In the genomic region with DNA sequence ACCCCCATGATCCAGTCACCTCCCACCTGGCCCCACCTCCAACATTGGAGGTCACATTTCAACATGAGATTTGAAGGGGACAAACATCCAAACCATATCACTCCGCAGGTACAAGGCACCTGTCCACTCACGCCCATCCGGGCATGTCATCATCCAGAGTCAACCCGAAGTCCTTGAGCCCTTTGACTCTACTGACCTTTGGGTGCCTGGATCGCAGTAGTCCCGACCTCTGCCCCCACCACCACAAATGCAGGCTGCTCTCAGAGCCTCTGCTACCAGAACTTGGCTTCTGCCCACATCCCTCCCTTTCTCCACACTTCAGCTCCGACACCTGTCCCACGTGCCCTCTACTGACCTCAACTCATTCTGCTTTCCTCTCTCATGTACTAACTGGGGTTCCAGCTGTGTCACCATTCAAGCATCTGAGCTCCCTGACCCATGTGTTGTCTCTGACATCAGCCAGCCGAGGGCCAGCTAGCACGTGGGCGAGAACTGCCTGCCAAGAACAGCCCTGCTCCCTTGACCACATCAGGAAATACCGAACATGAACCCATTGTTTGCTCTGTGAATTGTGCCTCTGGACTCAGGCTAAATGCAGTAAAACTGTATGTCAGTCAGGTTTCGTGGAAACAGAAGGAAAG, we compare ENCODE assay signal across 8 cellular contexts.
A peak's percentile ranks its signal among the peaks of the same experiment; 100 is the strongest.
DNase-seq lines count a peak whose midpoint lies in the region; ATAC-seq, FAIRE-seq and TF ChIP-seq lines count a peak whose summit lies in the region.

No MANE protein-coding gene starts in this region.

- peaks cover 3% of the 10 kb centered on the region for H3K9me3 Mint-ChIP-seq in astrocyte (ENCODE audit: unreplicated experiment)
- H3K9me3 Mint-ChIP-seq in CD4-positive, alpha-beta T cell, result no peaks in the 10 kb centered on the region

- H3K4me3 ChIP-seq in astrocyte (ENCODE audit: insufficient read depth, low read depth, low read length), result no peak overlapping the region
- H3K4me3 ChIP-seq in skeletal muscle satellite cell (ENCODE audit: low read length), result no peak overlapping the region
- H3K4me3 ChIP-seq in spleen, result no peak overlapping the region

- peaks cover 1% of the 10 kb centered on the region for H3K36me3 Mint-ChIP-seq in astrocyte (ENCODE audit: low read depth, unreplicated experiment)
- no peaks in the 10 kb centered on the region for H3K36me3 Mint-ChIP-seq in CD4-positive, alpha-beta T cell (ENCODE audit: low read depth)

- no peaks in the 10 kb centered on the region for H3K79me2 ChIP-seq in astrocyte (ENCODE audit: insufficient read depth, low read length)

- H3K36me3 ChIP-seq in astrocyte (ENCODE audit: insufficient read depth, low read length) (no peaks in the 10 kb centered on the region), skeletal muscle satellite cell (ENCODE audit: insufficient read depth, low read length) (no peaks in the 10 kb centered on the region), spleen (no peaks in the 10 kb centered on the region)

- ATAC-seq in GM21367 (IDR thresholded peaks at IDR 0.05; ENCODE audit: unreplicated experiment), result no peak
- no peak for ATAC-seq in HG03159 (IDR thresholded peaks at IDR 0.05; ENCODE audit: unreplicated experiment)
- no peak for ATAC-seq in CD4-positive, alpha-beta T cell (ENCODE audit: poor library complexity)

- H3K9ac ChIP-seq in astrocyte (ENCODE audit: low read length) (no peak overlapping the region), skeletal muscle satellite cell (ENCODE audit: low read depth, low read length) (no peak overlapping the region)

- POLR2A ChIA-PET in CD4-positive, alpha-beta T cell (lab: Charles Lee), result no interaction called here

- H4K20me1 ChIP-seq in astrocyte (ENCODE audit: insufficient read depth, low read length), result no peaks in the 10 kb centered on the region

- H3K4me1 ChIP-seq in astrocyte (ENCODE audit: insufficient read depth, low read length) (peaks cover 19% of the 10 kb centered on the region), skeletal muscle satellite cell (ENCODE audit: control insufficient read depth, insufficient read depth, low read length) (peaks cover 26% of the 10 kb centered on the region), spleen (peaks cover 5 to 17% (median 10%) of the 10 kb centered on the region in 6 donors)

- H2AFZ ChIP-seq in astrocyte (ENCODE audit: low read depth, low read length), result no peak overlapping the region

- no peak overlapping the region for H3K4me3 Mint-ChIP-seq in astrocyte (ENCODE audit: unreplicated experiment)
- H3K4me3 Mint-ChIP-seq in CD4-positive, alpha-beta T cell, result no peak overlapping the region

- CTCF ChIA-PET in CD4-positive, alpha-beta T cell (lab: Charles Lee), result no interaction called here

- H3K27ac Mint-ChIP-seq in astrocyte (ENCODE audit: unreplicated experiment), result peak overlapping the region; percentile 2
- no peak overlapping the region for H3K27ac Mint-ChIP-seq in CD4-positive, alpha-beta T cell

- no peak for TF ChIP-seq CTCF in astrocyte (IDR thresholded peaks at IDR 0.05; ENCODE audit: insufficient read depth, low read depth, low read length)
- TF ChIP-seq CTCF in spleen (IDR thresholded peaks at IDR 0.05 in 8 of 11, conservative IDR thresholded peaks at IDR 0.05 in 3 of 11), result no peak
- no peak for TF ChIP-seq CTCF in CD4-positive, alpha-beta T cell (IDR thresholded peaks at IDR 0.05)

- 56 to 69% (median 68%) methylated on average over 13 of the region's 13 CpGs for WGBS in spleen, 5 donors

- intact Hi-C loops in spleen (cut with DNase I; ENCODE audit: low total_unique reads), result no loop called here
- intact Hi-C loops in CD4-positive, alpha-beta T cell (cut with DNase I, micrococcal nuclease), result no loop called here

- H3K27ac ChIP-seq in astrocyte (ENCODE audit: low read depth, low read length), result no peak overlapping the region
- no peak overlapping the region for H3K27ac ChIP-seq in spleen
- H3K27ac ChIP-seq in CD4-positive, alpha-beta T cell (ENCODE audit: low read depth, low read length), result no peak overlapping the region

- H3K4me1 Mint-ChIP-seq in astrocyte (ENCODE audit: low read depth, unreplicated experiment), result peaks cover 38% of the 10 kb centered on the region
- no peaks in the 10 kb centered on the region for H3K4me1 Mint-ChIP-seq in CD4-positive, alpha-beta T cell (ENCODE audit: low read depth)

- peaks cover 1% of the 10 kb centered on the region for H3K27me3 Mint-ChIP-seq in astrocyte (ENCODE audit: low read depth, unreplicated experiment)
- peaks cover 32% of the 10 kb centered on the region for H3K27me3 Mint-ChIP-seq in CD4-positive, alpha-beta T cell

- H3K4me2 ChIP-seq in astrocyte (ENCODE audit: low read length), result peak overlapping the region; percentile 11
- peak overlapping the region; percentile 50 for H3K4me2 ChIP-seq in skeletal muscle satellite cell (ENCODE audit: low read length)

- FAIRE-seq in astrocyte (lab: Jason Lieb, UNC), result no peak

- H3K9me3 ChIP-seq in astrocyte (ENCODE audit: insufficient read depth, low read depth, low read length), result no peaks in the 10 kb centered on the region
- H3K9me3 ChIP-seq in skeletal muscle satellite cell (replicated peaks; ENCODE audit: low read length), result no peaks in the 10 kb centered on the region
- H3K9me3 ChIP-seq in spleen, result no peaks in the 10 kb centered on the region
- H3K9me3 ChIP-seq in CD4-positive, alpha-beta T cell (ENCODE audit: control insufficient read depth, low read length), result no peaks in the 10 kb centered on the region

- H3K27me3 ChIP-seq in astrocyte (ENCODE audit: insufficient read depth, low read length) (no peaks in the 10 kb centered on the region), skeletal muscle satellite cell (ENCODE audit: control insufficient read depth, insufficient read depth, low read length) (peaks cover 8% of the 10 kb centered on the region), spleen (replicated peaks in 1 of 7) (peaks cover 0 to 7% (median 0%) of the 10 kb centered on the region in 7 donors)
- H3K27me3 ChIP-seq in CD4-positive, alpha-beta T cell (ENCODE audit: control insufficient read depth, insufficient read depth, low read length), result no peaks in the 10 kb centered on the region

- DNase-seq in HT1080 (ENCODE audit: low read depth), result peak; percentile 73
- DNase-seq in astrocyte (ENCODE audit: low read depth), result peak; percentile 99
- peak; percentile 85 for DNase-seq in hepatic stellate cell (ENCODE audit: low spot score)
- no peak for DNase-seq in spleen
- no peak for DNase-seq in CD4-positive, alpha-beta T cell

- no peak for TF ChIP-seq POLR2A in spleen (IDR thresholded peaks at IDR 0.05)

Comparison
In these comparisons a context has a peak if more than half of its experiments do, and no peak if none do; other contexts are left out.
1. DNase-seq: peak in HT1080 (single experiment), astrocyte (single experiment) and hepatic stellate cell (single experiment); none in spleen (single experiment) and CD4-positive, alpha-beta T cell (0 of 10).